ENCODE assay signal across 8 cellular contexts in the genomic region with DNA sequence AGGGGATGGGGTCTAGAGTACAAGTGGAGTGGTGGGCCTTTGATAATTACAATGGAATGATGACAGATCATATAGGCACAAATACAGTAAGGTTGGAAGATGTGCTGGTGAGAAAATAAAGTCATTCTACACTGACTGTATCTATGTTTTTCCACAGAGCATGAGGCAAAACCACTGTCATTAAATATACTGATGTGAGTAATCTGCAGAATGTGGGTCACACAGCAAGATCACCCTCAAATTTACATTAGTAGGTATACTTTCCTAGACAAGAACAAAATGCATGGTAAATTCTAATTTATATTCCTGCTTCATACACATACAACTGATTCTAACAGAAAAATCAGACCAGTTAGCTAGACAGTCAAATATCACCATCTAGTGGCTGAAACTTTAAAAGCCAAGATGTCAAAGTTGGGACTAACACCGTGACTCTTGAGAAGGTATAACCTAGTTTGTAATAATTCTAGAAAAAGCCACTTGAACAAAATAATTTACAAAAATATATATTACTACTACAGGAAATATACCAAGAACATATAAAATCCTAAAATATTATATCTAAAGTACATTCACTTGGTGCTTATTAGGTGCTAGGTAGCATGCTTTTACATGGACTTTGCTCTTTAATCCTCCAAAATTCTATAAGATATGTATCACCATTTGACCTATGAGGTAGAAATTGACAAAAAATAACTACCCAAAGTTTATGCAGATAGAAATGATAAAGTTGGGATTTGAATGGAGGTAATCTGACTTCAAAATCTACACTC. TPM values are rescaled to one million over a fixed set of nuclear protein-coding genes. Genes with fewer than 3 reads are reported as not detected.
DNase-seq lines count a peak whose midpoint lies in the region; ATAC-seq and TF ChIP-seq lines count a peak whose summit lies in the region.

No MANE protein-coding gene starts in this region.

- H3K4me3 Mint-ChIP-seq in stimulated activated naive CD8-positive, alpha-beta T cell treated with anti-CD3 and anti-CD28 coated beads, Interleukin-15, Interleukin-2, amounts not matched to agents 100 ng/mL and 50 ng/mL, for 24 hours = no peak overlapping the region

- ATAC-seq in HG02884 (IDR thresholded peaks at IDR 0.05; ENCODE audit: unreplicated experiment) = peak; percentile 70

- peaks cover 32% of the 10 kb centered on the region for H3K4me1 Mint-ChIP-seq in stimulated activated naive CD8-positive, alpha-beta T cell treated with anti-CD3 and anti-CD28 coated beads, Interleukin-15, Interleukin-2, amounts not matched to agents 100 ng/mL and 50 ng/mL, for 24 hours (ENCODE audit: low read depth)

- no peaks in the 10 kb centered on the region for H3K9me3 ChIP-seq in ascending aorta

- DNase-seq in A172 (ENCODE audit: low spot score) = peak; percentile 56
- no peak for DNase-seq in GM06990 (ENCODE audit: extremely low read depth, insufficient read length)
- DNase-seq in NCI-H2227 (lab: John Stamatoyannopoulos, UW; ENCODE audit: unreplicated experiment) = peak; percentile 69
- no peak for DNase-seq in ascending aorta (ENCODE audit: low spot score in 2 of 2)
- DNase-seq in iPS-NIHi11 (ENCODE audit: low spot score) = peak; percentile 29
- DNase-seq in activated CD8-positive, alpha-beta memory T cell treated with anti-CD3 and anti-CD28 coated beads for 24 hours = no peak

- no peaks in the 10 kb centered on the region; the same call in 1 of the 2 replicates for H3K36me3 ChIP-seq in GM06990 (ENCODE audit: control insufficient read depth, insufficient read depth, low read length)
- H3K36me3 ChIP-seq in ascending aorta = peaks cover 0 to 16% of the 10 kb centered on the region in 2 donors

- no peak overlapping the region for H3K27ac ChIP-seq in ascending aorta

- intact Hi-C loops in ascending aorta (cut with DNase I) = loop anchor here (10.0 kb wide), 1 partner anchor 1151 kb away; no protein-coding TSS in a partner anchor

- TF ChIP-seq CTCF in GM06990 (IDR thresholded peaks at IDR 0.05; ENCODE audit: insufficient read depth, low read length, poor library complexity, severe bottlenecking) (peak; percentile 71), ascending aorta (IDR thresholded peaks at IDR 0.05) (peak; percentile 47 to 68 (median 56))

- peaks cover 4% of the 10 kb centered on the region for H3K9me3 Mint-ChIP-seq in stimulated activated naive CD8-positive, alpha-beta T cell treated with anti-CD3 and anti-CD28 coated beads, Interleukin-15, Interleukin-2, amounts not matched to agents 100 ng/mL and 50 ng/mL, for 24 hours

- H3K36me3 Mint-ChIP-seq in stimulated activated naive CD8-positive, alpha-beta T cell treated with anti-CD3 and anti-CD28 coated beads, Interleukin-15, Interleukin-2, amounts not matched to agents 100 ng/mL and 50 ng/mL, for 24 hours (ENCODE audit: low read depth) = peaks cover 33% of the 10 kb centered on the region

- H3K27ac Mint-ChIP-seq in stimulated activated naive CD8-positive, alpha-beta T cell treated with anti-CD3 and anti-CD28 coated beads, Interleukin-15, Interleukin-2, amounts not matched to agents 100 ng/mL and 50 ng/mL, for 24 hours = peak overlapping the region; percentile 54

- H3K4me1 ChIP-seq in ascending aorta = peaks cover 0 to 5% of the 10 kb centered on the region in 2 donors

- H3K27me3 Mint-ChIP-seq in stimulated activated naive CD8-positive, alpha-beta T cell treated with anti-CD3 and anti-CD28 coated beads, Interleukin-15, Interleukin-2, amounts not matched to agents 100 ng/mL and 50 ng/mL, for 24 hours = no peaks in the 10 kb centered on the region

- no peak overlapping the region for H3K4me3 ChIP-seq in GM06990 (replicated peaks; ENCODE audit: low read depth, low read length)
- H3K4me3 ChIP-seq in ascending aorta = no peak overlapping the region

- H3K27me3 ChIP-seq in GM06990 (replicated peaks; ENCODE audit: control insufficient read depth, insufficient read depth, low read length) = no peaks in the 10 kb centered on the region
- no peaks in the 10 kb centered on the region for H3K27me3 ChIP-seq in ascending aorta

RNA-seq across cellular contexts. Expression of a gene that starts 19.5 kb away (rescaled TPM):
- 24.4 and 27.6 TPM in 2 replicates for total RNA-seq in A172 (2014; rRNA removed; shearing (Covaris generic))
- total RNA-seq in ascending aorta = 7.0 TPM

RNA-seq across cellular contexts. Expression of a gene that starts 56.6 kb away (rescaled TPM):
- 3.8 and 4.0 TPM in 2 replicates for total RNA-seq in A172 (2014; rRNA removed; shearing (Covaris generic))
- 48.3 TPM for total RNA-seq in ascending aorta

Comparison
In these comparisons a context has a peak if more than half of its experiments do, and no peak if none do; other contexts are left out.
1. DNase-seq: peak in A172 (single experiment), NCI-H2227 (single experiment) and iPS-NIHi11 (single experiment); none in GM06990 (single experiment), ascending aorta (0 of 2) and activated CD8-positive, alpha-beta memory T cell treated with anti-CD3 and anti-CD28 coated beads for 24 hours (single experiment).